In the genomic region with DNA sequence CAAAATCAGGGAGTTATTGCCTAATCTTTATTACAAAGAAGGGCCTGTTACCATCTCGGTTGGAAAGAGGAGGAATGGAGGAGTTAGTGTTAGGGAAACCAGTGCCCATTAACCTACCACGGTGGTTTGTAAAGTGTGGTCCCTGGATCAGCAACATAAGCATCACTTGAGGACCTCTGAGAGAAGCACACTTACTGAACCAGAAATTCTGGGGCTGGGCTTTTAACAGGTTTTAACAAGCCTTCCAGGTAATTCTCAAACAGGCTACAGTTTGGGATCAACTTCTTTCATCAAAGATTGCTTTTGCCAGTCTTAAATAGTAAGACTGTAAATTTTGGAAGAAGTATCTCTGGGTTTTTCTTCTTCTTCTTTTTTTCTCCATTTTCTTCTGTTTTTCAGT, we compare ENCODE assay signal across 17 cellular contexts.
DNase-seq lines count a peak whose midpoint lies in the region; ATAC-seq, FAIRE-seq and TF ChIP-seq lines count a peak whose summit lies in the region.
"Had no signal": no experiment of that assay in that cellular context is flagged by ENCODE, and none has a peak within 500 bp of the region (broad histone marks: within the 10 kb centered on the region; RNA-seq: fewer than 3 reads in every experiment).

No MANE protein-coding gene starts in this region.

- no peaks in the 10 kb centered on the region for H3K27me3 ChIP-seq in ACC112 (ENCODE audit: insufficient read depth, low read length)
- H3K27me3 ChIP-seq in PC-3 (ENCODE audit: low read length) = no peaks in the 10 kb centered on the region
- no peaks in the 10 kb centered on the region for H3K27me3 ChIP-seq in endothelial cell of umbilical vein (ENCODE audit: control insufficient read depth in 2 of 2, insufficient read depth in 2 of 2, low read length in 2 of 2)

- H3K4me1 Mint-ChIP-seq in osteocyte (ENCODE audit: unreplicated experiment) = peaks cover 29% of the 10 kb centered on the region
- H3K4me1 Mint-ChIP-seq: B cell; CD4-positive, CD25-positive, alpha-beta regulatory T cell; H9 had no signal

- no peaks in the 10 kb centered on the region for H3K9me3 Mint-ChIP-seq in osteocyte (ENCODE audit: unreplicated experiment)

- POLR2A ChIA-PET in PC-3 (lab: Charles Lee; ENCODE audit: unreplicated experiment) = no interaction called here
- POLR2A ChIA-PET in endothelial cell of umbilical vein (lab: Charles Lee) = no interaction called here

- H3K4me2 ChIP-seq in PC-3 (ENCODE audit: low read length) = no peak overlapping the region
- no peak overlapping the region for H3K4me2 ChIP-seq in endothelial cell of umbilical vein (ENCODE audit: insufficient read depth, low read length)

- no peak for ATAC-seq in PC-3
- ATAC-seq in HG03342 (IDR thresholded peaks at IDR 0.05; ENCODE audit: unreplicated experiment) = no peak

- H3K27me3 Mint-ChIP-seq in osteocyte (ENCODE audit: unreplicated experiment) = no peaks in the 10 kb centered on the region
- H3K27me3 Mint-ChIP-seq: B cell; CD4-positive, CD25-positive, alpha-beta regulatory T cell had no signal

- BruUV-seq in PC-3 (replicated peaks; lab: Mats Ljungman, UMichigan) (no TSS peak), endothelial cell of umbilical vein (replicated peaks; lab: Mats Ljungman, UMichigan) (no TSS peak)

- H3K9me1 ChIP-seq in endothelial cell of umbilical vein (replicated peaks; ENCODE audit: control insufficient read depth, extremely low read depth, insufficient read depth, low read length) = no peaks in the 10 kb centered on the region

- H3K27ac ChIP-seq in ACC112 (ENCODE audit: low read depth, low read length) = 0 out of 2 replicates have a peak overlapping the region, but pooled peaks have one; percentile 81
- peak overlapping the region; percentile 93; the same call in 1 of the 2 replicates for H3K27ac ChIP-seq in PC-3 (ENCODE audit: low read length)
- no peak overlapping the region for H3K27ac ChIP-seq in endothelial cell of umbilical vein (ENCODE audit: insufficient read depth, low read depth, low read length)
- H3K27ac ChIP-seq: SK-N-MC had no signal

- peaks cover 22% of the 10 kb centered on the region for H3K4me1 ChIP-seq in ACC112 (ENCODE audit: control insufficient read depth, insufficient read depth, low read length, unreplicated experiment)
- H3K4me1 ChIP-seq in PC-3 (ENCODE audit: insufficient read depth, low read length) = peaks cover 28% of the 10 kb centered on the region
- peaks cover 31% of the 10 kb centered on the region for H3K4me1 ChIP-seq in endothelial cell of umbilical vein (ENCODE audit: control insufficient read depth, extremely low read depth, insufficient read depth, low read length)

- no peaks in the 10 kb centered on the region for H3K9me3 ChIP-seq in PC-3 (ENCODE audit: low read length)
- H3K9me3 ChIP-seq in endothelial cell of umbilical vein (replicated peaks; ENCODE audit: control insufficient read depth, insufficient read depth, low read length) = peaks cover 1% of the 10 kb centered on the region

- peaks cover 6% of the 10 kb centered on the region for H3F3A ChIP-seq in PC-3 (ENCODE audit: low read length, unreplicated experiment)

- TF ChIP-seq CTCF in PC-3 (conservative IDR thresholded peaks at IDR 0.05; ENCODE audit: low read depth, low read length) = no peak
- TF ChIP-seq CTCF in endothelial cell of umbilical vein (IDR thresholded peaks at IDR 0.05; ENCODE audit: extremely low read depth in 1 of 2, insufficient read depth in 1 of 2, low read depth in 1 of 2, low read length in 2 of 2) = no peak
- TF ChIP-seq CTCF in osteocyte (IDR thresholded peaks at IDR 0.05) = no peak

- H3K4me3 ChIP-seq in ACC112 (ENCODE audit: low read depth, low read length) (no peak overlapping the region), PC-3 (ENCODE audit: low read length) (no peak overlapping the region), endothelial cell of umbilical vein (replicated peaks in 1 of 3; ENCODE audit: insufficient read depth in 1 of 3, low read depth in 1 of 3, low read length in 3 of 3) (no peak overlapping the region)
- H3K4me3 ChIP-seq: SK-N-MC had no signal

- dilution Hi-C loops in endothelial cell of umbilical vein (cut with MboI; ENCODE audit: extremely low pct_ligation_motif_present, low sequenced_read_pairs) = no loop called here

- CTCF ChIA-PET in PC-3 (lab: Charles Lee) = interaction anchor here (0.6 kb wide), 1 partner anchor 37 kb away, joined by 3 read pairs; no protein-coding TSS in a partner anchor
- CTCF ChIA-PET in endothelial cell of umbilical vein (lab: Charles Lee) = interaction anchor here (1.0 to 1.2 kb wide), 2 partner anchors 12 to 18 kb away, joined by 5 read pairs; no protein-coding TSS in a partner anchor

- no peak overlapping the region for H3K4me3 Mint-ChIP-seq in osteocyte (ENCODE audit: unreplicated experiment)
- H3K4me3 Mint-ChIP-seq: B cell; CD4-positive, CD25-positive, alpha-beta regulatory T cell; H9 had no signal

- no peaks in the 10 kb centered on the region for H3K9me2 ChIP-seq in PC-3 (replicated peaks; ENCODE audit: low read length)

- H3K36me3 ChIP-seq in ACC112 (ENCODE audit: insufficient read depth, low read length) (no peaks in the 10 kb centered on the region), PC-3 (ENCODE audit: low read depth, low read length) (no peaks in the 10 kb centered on the region), endothelial cell of umbilical vein (ENCODE audit: control insufficient read depth in 2 of 2, extremely low read depth in 1 of 2, insufficient read depth in 2 of 2, low read length in 2 of 2) (no peaks in the 10 kb centered on the region)

- H3K79me2 ChIP-seq in ACC112 (ENCODE audit: control insufficient read depth, insufficient read depth, low read length, unreplicated experiment) (no peaks in the 10 kb centered on the region), PC-3 (ENCODE audit: low read length) (no peaks in the 10 kb centered on the region), endothelial cell of umbilical vein (ENCODE audit: control insufficient read depth, insufficient read depth, low read length) (no peaks in the 10 kb centered on the region)

- H3K36me3 Mint-ChIP-seq in osteocyte (ENCODE audit: unreplicated experiment) = no peaks in the 10 kb centered on the region
- H3K36me3 Mint-ChIP-seq: CD4-positive, CD25-positive, alpha-beta regulatory T cell had no signal

- H3K9ac ChIP-seq in PC-3 (ENCODE audit: low read length) (no peak overlapping the region), endothelial cell of umbilical vein (replicated peaks; ENCODE audit: extremely low read depth, insufficient read depth, low read length) (no peak overlapping the region)

- H3K27ac Mint-ChIP-seq in osteocyte (ENCODE audit: unreplicated experiment) = peak overlapping the region; percentile 14
- H3K27ac Mint-ChIP-seq: B cell; CD4-positive, CD25-positive, alpha-beta regulatory T cell; H9 had no signal

- no peak for TF ChIP-seq POLR2A in endothelial cell of umbilical vein (IDR thresholded peaks at IDR 0.05; ENCODE audit: low read depth, low read length)

- H2AFZ ChIP-seq in ACC112 (ENCODE audit: low read length, unreplicated experiment) = no peak overlapping the region
- no peak overlapping the region for H2AFZ ChIP-seq in PC-3 (ENCODE audit: low read length)
- H2AFZ ChIP-seq in endothelial cell of umbilical vein (ENCODE audit: low read depth, low read length) = peak overlapping the region; percentile 39

- H4K20me1 ChIP-seq in PC-3 (ENCODE audit: low read length) = no peaks in the 10 kb centered on the region
- no peaks in the 10 kb centered on the region for H4K20me1 ChIP-seq in endothelial cell of umbilical vein (replicated peaks; ENCODE audit: control insufficient read depth, extremely low read depth, insufficient read depth, low read length)

- no peak for FAIRE-seq in endothelial cell of umbilical vein (lab: Jason Lieb, UNC)

- DNase-seq in PC-3 (no peak), endothelial cell of umbilical vein (ENCODE audit: low read depth, low spot score) (no peak), osteocyte (ENCODE audit: extremely low spot score, unreplicated experiment) (no peak), iPS-NIHi7 (ENCODE audit: extremely low spot score) (no peak), islet precursor cell (no peak)
- DNase-seq: CD4-positive, CD25-positive, alpha-beta regulatory T cell; H9; Karpas-422; MM.1S; NCI-H187 treated with DMSO at 0.1 percent for 48 hours; NCI-H2171 treated with DMSO at 0.1 percent for 48 hours; NCI-H510A; NCI-H774 had no signal

- intact Hi-C loops in PC-3 (cut with micrococcal nuclease) (loop anchor here (5.0 to 10.0 kb wide), 5 partner anchors 141 to 541 kb away; a partner anchor contains a TSS), endothelial cell of umbilical vein (cut with micrococcal nuclease) (loop anchor here (2.0 to 10.0 kb wide), 3 partner anchors 204 to 331 kb away; a partner anchor contains a TSS)

TF ChIP-seq in endothelial cell of umbilical vein, 7 proteins besides CTCF, POLR2A, EP300 and RAD21:
- TF ChIP-seq EZH2 (IDR thresholded peaks at IDR 0.05; ENCODE audit: borderline replicate concordance, low read depth, low read length, severe bottlenecking) = no peak
